Comparison of ENCODE assay signal across 15 cellular contexts in the genomic region with DNA sequence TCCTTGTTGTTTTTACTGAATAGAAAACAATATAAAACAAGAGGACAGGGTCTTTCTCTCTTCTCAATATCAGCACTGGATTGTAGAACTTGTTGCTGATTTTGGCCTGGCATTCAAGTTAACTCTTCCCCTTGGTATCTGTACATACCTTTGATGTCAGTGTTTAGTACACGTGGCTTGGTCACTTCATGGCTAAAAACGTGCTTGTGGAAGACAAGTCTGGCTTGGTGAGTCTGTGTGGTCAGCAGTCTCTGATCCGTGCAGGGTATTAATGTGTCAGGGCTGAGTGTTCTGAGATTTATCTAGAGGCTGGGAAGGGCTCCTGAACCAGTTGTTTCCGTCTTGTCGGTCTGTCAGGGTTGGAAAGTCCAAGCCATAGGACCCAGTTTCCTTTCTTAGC. TPM values are rescaled to one million over a fixed set of nuclear protein-coding genes. Genes with fewer than 3 reads are reported as not detected.
"Had no signal": no experiment of that assay in that cellular context is flagged by ENCODE, and none has a peak within 500 bp of the region (broad histone marks: within the 10 kb centered on the region; RNA-seq: fewer than 3 reads in every experiment).

A gene (plus strand): TSS at position 301 of the 400 bp plus-strand sequence. CDS start 572 bp downstream, outside the sequence.

RNA-seq across cellular contexts. Expression of the gene that starts here (rescaled TPM):
- total RNA-seq: activated B cell treated with CpG ODN at 0.5 μM for 24 hours; activated CD4-positive, alpha-beta memory T cell treated with anti-CD3 and anti-CD28 coated beads for 36 hours; activated CD4-positive, alpha-beta memory T cell treated with anti-CD3 and anti-CD28 coated beads, Interleukin-2, amount 10 ng/mL, durations not matched to agents 7 days and 5 days; activated CD4-positive, alpha-beta T cell treated with anti-CD3 and anti-CD28 coated beads for 36 hours; activated CD4-positive, alpha-beta T cell treated with anti-CD3 and anti-CD28 coated beads, Interleukin-2, amount 10 ng/mL, durations not matched to agents 24 days and 14 days; activated CD4-positive, alpha-beta T cell treated with anti-CD3 and anti-CD28 coated beads, Interleukin-2, amount 10 ng/mL, durations not matched to agents 7 days and 5 days; activated CD8-positive, alpha-beta memory T cell treated with anti-CD3 and anti-CD28 coated beads for 36 hours; activated CD8-positive, alpha-beta memory T cell treated with anti-CD3 and anti-CD28 coated beads, Interleukin-2, amount 10 ng/mL, durations not matched to agents 7 days and 5 days; activated CD8-positive, alpha-beta T cell treated with anti-CD3 and anti-CD28 coated beads for 36 hours; activated CD8-positive, alpha-beta T cell treated with anti-CD3 and anti-CD28 coated beads, Interleukin-2, amount 10 ng/mL, durations not matched to agents 7 days and 5 days; T-cell; T-helper 1 cell treated with Interleukin-12 subunit alpha and Interleukin-12 subunit beta and Interleukin-4 antibody, amounts not matched to agents 30 ng/mL and 1 ng/mL, for 36 hours; T-helper 17 cell; T-helper 2 cell treated with Interferon-gamma antibody and Interleukin-4, amounts not matched to agents 100 ng/mL and 5 ng/mL, for 36 hours; WTC11 had no signal
